8 cellular contexts compared by ENCODE assay signal in the genomic region with DNA sequence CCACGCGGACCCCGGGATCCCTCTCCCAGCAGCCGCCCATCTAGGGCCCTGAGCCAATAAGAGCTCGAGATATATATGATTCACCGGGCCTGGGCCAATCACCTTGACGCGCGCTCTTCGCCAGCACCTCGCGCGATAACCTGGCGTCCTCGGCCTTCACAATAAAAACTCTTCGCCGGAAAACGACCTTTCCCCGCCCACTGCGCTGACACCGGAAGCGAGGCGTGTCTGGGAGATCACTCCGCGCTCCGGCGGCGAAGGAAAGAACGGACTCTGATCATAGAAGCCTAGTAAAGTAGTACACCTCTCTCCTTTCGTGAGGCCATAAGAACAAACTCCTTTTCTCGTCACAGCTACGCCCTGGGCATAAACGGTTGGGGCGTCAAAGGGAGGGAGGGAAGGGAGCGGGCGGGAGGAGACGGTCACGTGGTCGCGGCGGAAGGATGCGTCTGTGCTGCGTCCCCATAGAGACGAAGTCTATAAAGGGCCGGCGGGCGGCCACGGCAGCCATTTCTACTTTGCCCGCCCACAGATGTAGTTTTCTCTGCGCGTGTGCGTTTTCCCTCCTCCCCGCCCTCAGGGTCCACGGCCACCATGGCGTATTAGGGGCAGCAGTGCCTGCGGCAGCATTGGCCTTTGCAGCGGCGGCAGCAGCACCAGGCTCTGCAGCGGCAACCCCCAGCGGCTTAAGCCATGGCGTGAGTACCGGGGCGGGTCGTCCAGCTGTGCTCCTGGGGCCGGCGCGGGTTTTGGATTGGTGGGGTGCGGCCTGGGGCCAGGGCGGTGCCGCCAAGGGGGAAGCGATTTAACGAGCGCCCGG. TPM values are rescaled to one million over a fixed set of nuclear protein-coding genes. Genes with fewer than 3 reads are reported as not detected.
DNase-seq lines count a peak whose midpoint lies in the region; ATAC-seq and TF ChIP-seq lines count a peak whose summit lies in the region.

A gene with protein sequence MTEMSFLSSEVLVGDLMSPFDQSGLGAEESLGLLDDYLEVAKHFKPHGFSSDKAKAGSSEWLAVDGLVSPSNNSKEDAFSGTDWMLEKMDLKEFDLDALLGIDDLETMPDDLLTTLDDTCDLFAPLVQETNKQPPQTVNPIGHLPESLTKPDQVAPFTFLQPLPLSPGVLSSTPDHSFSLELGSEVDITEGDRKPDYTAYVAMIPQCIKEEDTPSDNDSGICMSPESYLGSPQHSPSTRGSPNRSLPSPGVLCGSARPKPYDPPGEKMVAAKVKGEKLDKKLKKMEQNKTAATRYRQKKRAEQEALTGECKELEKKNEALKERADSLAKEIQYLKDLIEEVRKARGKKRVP (plus strand): TSS at position 509 of the 820 bp plus-strand sequence. CDS start 884 bp downstream, outside the sequence.

- H3K9me2 ChIP-seq in SK-N-SH, result no peaks in the 10 kb centered on the region

- peak within 1 kb of the TSS; percentile 92 to 93 for H3K27ac ChIP-seq in SK-N-SH (ENCODE audit: low read depth in 2 of 2, low read length in 1 of 2)
- peak within 1 kb of the TSS; percentile 98 to 100 (median 100) for H3K27ac ChIP-seq in gastroesophageal sphincter

- peak; percentile 99 for DNase-seq in GM04504 (ENCODE audit: low read depth)
- DNase-seq in NCI-H1048 (lab: John Stamatoyannopoulos, UW), result peak; percentile 92
- peak; percentile 91 for DNase-seq in SK-N-SH
- DNase-seq in activated naive CD4-positive, alpha-beta T cell treated with anti-CD3 and anti-CD28 coated beads, Interleukin-2, amount 50 U/mL, for 16 hours, result peak; percentile 97
- peak; percentile 98 for DNase-seq in non-pigmented ciliary epithelial cell (ENCODE audit: low read depth)
- peak; percentile 93 for DNase-seq in superior temporal gyrus (ENCODE audit: extremely low spot score)

- no peaks in the 10 kb centered on the region for H3K9me3 ChIP-seq in SK-N-SH
- no peaks in the 10 kb centered on the region for H3K9me3 ChIP-seq in gastroesophageal sphincter

- H3K27me3 ChIP-seq in SK-N-SH (ENCODE audit: insufficient read depth), result no peaks in the 10 kb centered on the region
- H3K27me3 ChIP-seq in gastroesophageal sphincter, result no peaks in the 10 kb centered on the region

- TF ChIP-seq POLR2A in gastroesophageal sphincter (IDR thresholded peaks at IDR 0.05), result peak; percentile 99

- H3K4me2 ChIP-seq in SK-N-SH, result peak within 1 kb of the TSS; percentile 86

- H3K36me3 ChIP-seq in SK-N-SH (replicated peaks in 1 of 2; ENCODE audit: control insufficient read depth in 1 of 2, insufficient read depth in 2 of 2, low read length in 1 of 2) (peaks cover 16 to 34% of the 10 kb centered on the region in 2 experiments), gastroesophageal sphincter (peaks cover 6 to 66% of the 10 kb centered on the region in 2 donors)

- TF ChIP-seq CTCF in SK-N-SH (IDR thresholded peaks at IDR 0.05), result no peak
- TF ChIP-seq CTCF in gastroesophageal sphincter (IDR thresholded peaks at IDR 0.05), result peak in 1 of 4 experiments; percentile 4

- H3F3A ChIP-seq in SK-N-SH (replicated peaks; ENCODE audit: insufficient read depth), result peaks cover 34% of the 10 kb centered on the region

- ATAC-seq in HG02571 (IDR thresholded peaks at IDR 0.05; ENCODE audit: unreplicated experiment) (peak; percentile 79), gastroesophageal sphincter (peak; percentile 91)

- WGBS in SK-N-SH (ENCODE audit: low lambda C conversion rate), result no CpG with 5 or more reads among the region's 74 CpGs
- WGBS in gastroesophageal sphincter (ENCODE audit: low coverage in 1 of 2), 2 donors, result 0% methylated on average over 11 of the region's 74 CpGs

- CTCF ChIA-PET in SK-N-SH (lab: Yijun Ruan, JAX), result interaction anchor here (0.7 to 1.9 kb wide), 3 partner anchors 9 to 121 kb away, joined by 3 to 7 read pairs (median 3); partner anchors contain the start of gene TAB1

- POLR2A ChIA-PET in SK-N-SH (lab: Yijun Ruan, JAX), result interaction anchor here (0.5 to 1.7 kb wide), 10 partner anchors 9 to 201 kb away, joined by 3 to 14 read pairs (median 3); partner anchors contain the start of gene MIEF1

- H3K4me1 ChIP-seq in SK-N-SH (ENCODE audit: control insufficient read depth in 1 of 2, insufficient read depth in 2 of 2, low read depth in 1 of 2, low read length in 1 of 2) (peaks cover 8 to 21% of the 10 kb centered on the region in 2 experiments; a peak in 2 of 4 replicates), gastroesophageal sphincter (peaks cover 5 to 59% (median 34%) of the 10 kb centered on the region in 3 donors)

- peaks cover 44% of the 10 kb centered on the region for H4K20me1 ChIP-seq in SK-N-SH (ENCODE audit: insufficient read depth)

- H3K79me2 ChIP-seq in SK-N-SH (ENCODE audit: insufficient read depth), result peaks cover 46% of the 10 kb centered on the region

- TF ChIP-seq RAD21 in SK-N-SH (IDR thresholded peaks at IDR 0.05; ENCODE audit: low read length), result no peak

- TF ChIP-seq EP300 in SK-N-SH (IDR thresholded peaks at IDR 0.05; ENCODE audit: borderline replicate concordance in 1 of 2, low read depth in 1 of 2, low read length in 1 of 2) (no peak), gastroesophageal sphincter (IDR thresholded peaks at IDR 0.05) (no peak)

- H3K4me3 ChIP-seq in SK-N-SH (ENCODE audit: low read depth in 2 of 2, low read length in 1 of 2), result peak within 1 kb of the TSS; percentile 70 to 76
- H3K4me3 ChIP-seq in gastroesophageal sphincter, result peak within 1 kb of the TSS; percentile 98 to 100

- H3K9ac ChIP-seq in SK-N-SH, result peak within 1 kb of the TSS; percentile 99

- H2AFZ ChIP-seq in SK-N-SH (ENCODE audit: low read depth), result peak within 1 kb of the TSS; percentile 29; the same call in 1 of the 2 replicates

TF ChIP-seq in SK-N-SH, 30 proteins besides CTCF, POLR2A, EP300 and RAD21 (continues in another document):
- peak; percentile 79 for TF ChIP-seq GABPA (IDR thresholded peaks at IDR 0.05; ENCODE audit: low read depth)
- no peak for TF ChIP-seq MEF2A (IDR thresholded peaks at IDR 0.05; ENCODE audit: borderline replicate concordance, low read depth)
- TF ChIP-seq FOSL2 (IDR thresholded peaks at IDR 0.05; ENCODE audit: borderline replicate concordance, low read depth), result no peak
- TF ChIP-seq RFX5 (IDR thresholded peaks at IDR 0.05; ENCODE audit: low read length), result peak; percentile 54; the same call in 1 of the 2 replicates
- TF ChIP-seq, protein P1, sequence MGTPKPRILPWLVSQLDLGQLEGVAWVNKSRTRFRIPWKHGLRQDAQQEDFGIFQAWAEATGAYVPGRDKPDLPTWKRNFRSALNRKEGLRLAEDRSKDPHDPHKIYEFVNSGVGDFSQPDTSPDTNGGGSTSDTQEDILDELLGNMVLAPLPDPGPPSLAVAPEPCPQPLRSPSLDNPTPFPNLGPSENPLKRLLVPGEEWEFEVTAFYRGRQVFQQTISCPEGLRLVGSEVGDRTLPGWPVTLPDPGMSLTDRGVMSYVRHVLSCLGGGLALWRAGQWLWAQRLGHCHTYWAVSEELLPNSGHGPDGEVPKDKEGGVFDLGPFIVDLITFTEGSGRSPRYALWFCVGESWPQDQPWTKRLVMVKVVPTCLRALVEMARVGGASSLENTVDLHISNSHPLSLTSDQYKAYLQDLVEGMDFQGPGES (IDR thresholded peaks at IDR 0.05; ENCODE audit: low read depth, low read length), result 0 out of 2 replicates have a peak, but pooled peaks have one; percentile 27
- no peak for TF ChIP-seq TEAD4 (IDR thresholded peaks at IDR 0.05; ENCODE audit: borderline replicate concordance, insufficient read depth)
- TF ChIP-seq NRF1 (IDR thresholded peaks at IDR 0.05; ENCODE audit: low read depth, low read length), result no peak
- TF ChIP-seq ELF1 (IDR thresholded peaks at IDR 0.05), result peak; percentile 59
- no peak for TF ChIP-seq SMC3 (IDR thresholded peaks at IDR 0.05; ENCODE audit: low read depth, low read length)
- no peak for TF ChIP-seq NFIC (IDR thresholded peaks at IDR 0.05; ENCODE audit: borderline replicate concordance)
- 0 out of 2 replicates have a peak, but pooled peaks have one; percentile 35 for TF ChIP-seq MXI1 (IDR thresholded peaks at IDR 0.05; ENCODE audit: low read depth, low read length)
- no peak for TF ChIP-seq TCF12 (IDR thresholded peaks at IDR 0.05)
- TF ChIP-seq, protein P2, sequence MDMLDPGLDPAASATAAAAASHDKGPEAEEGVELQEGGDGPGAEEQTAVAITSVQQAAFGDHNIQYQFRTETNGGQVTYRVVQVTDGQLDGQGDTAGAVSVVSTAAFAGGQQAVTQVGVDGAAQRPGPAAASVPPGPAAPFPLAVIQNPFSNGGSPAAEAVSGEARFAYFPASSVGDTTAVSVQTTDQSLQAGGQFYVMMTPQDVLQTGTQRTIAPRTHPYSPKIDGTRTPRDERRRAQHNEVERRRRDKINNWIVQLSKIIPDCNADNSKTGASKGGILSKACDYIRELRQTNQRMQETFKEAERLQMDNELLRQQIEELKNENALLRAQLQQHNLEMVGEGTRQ (IDR thresholded peaks at IDR 0.05; ENCODE audit: borderline replicate concordance, low read depth, low read length), result peak; percentile 47; the same call in 1 of the 2 replicates
- no peak for TF ChIP-seq FOXJ3 (CRISPR knock-in tag; IDR thresholded peaks at IDR 0.05)
- TF ChIP-seq, protein P3, sequence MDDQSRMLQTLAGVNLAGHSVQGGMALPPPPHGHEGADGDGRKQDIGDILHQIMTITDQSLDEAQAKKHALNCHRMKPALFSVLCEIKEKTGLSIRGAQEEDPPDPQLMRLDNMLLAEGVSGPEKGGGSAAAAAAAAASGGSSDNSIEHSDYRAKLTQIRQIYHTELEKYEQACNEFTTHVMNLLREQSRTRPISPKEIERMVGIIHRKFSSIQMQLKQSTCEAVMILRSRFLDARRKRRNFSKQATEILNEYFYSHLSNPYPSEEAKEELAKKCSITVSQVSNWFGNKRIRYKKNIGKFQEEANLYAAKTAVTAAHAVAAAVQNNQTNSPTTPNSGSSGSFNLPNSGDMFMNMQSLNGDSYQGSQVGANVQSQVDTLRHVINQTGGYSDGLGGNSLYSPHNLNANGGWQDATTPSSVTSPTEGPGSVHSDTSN (IDR thresholded peaks at IDR 0.05), result peak; percentile 43
- peak; percentile 98 for TF ChIP-seq CHD2 (IDR thresholded peaks at IDR 0.05; ENCODE audit: low read length, partially characterized antibody)
- TF ChIP-seq, protein P4, sequence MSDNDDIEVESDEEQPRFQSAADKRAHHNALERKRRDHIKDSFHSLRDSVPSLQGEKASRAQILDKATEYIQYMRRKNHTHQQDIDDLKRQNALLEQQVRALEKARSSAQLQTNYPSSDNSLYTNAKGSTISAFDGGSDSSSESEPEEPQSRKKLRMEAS (IDR thresholded peaks at IDR 0.05; ENCODE audit: low read depth), result no peak

RNA-seq across cellular contexts. Expression of the gene that starts here (rescaled TPM):
- 375 and 436 TPM in 2 replicates for polyA plus RNA-seq in SK-N-SH (2012; rRNA removed)
- polyA plus RNA-seq in SK-N-SH (2012; cell fraction: cytosol; rRNA removed), result 311 and 361 TPM in 2 replicates
- 604 and 658 TPM in 2 replicates for polyA plus RNA-seq in SK-N-SH (2012; cell fraction: nucleus; rRNA removed)
- total RNA-seq in gastroesophageal sphincter, result 100 to 1,000 TPM; 450 to 718 (median 563) TPM

Comparison
In these comparisons a context has a peak if more than half of its experiments do, and no peak if none do; other contexts are left out.
1. Peak in every context shown above with its lines: DNase-seq, ATAC-seq, H3K4me3 ChIP-seq and H3K27ac ChIP-seq.